Comparison of ENCODE assay signal across 15 cellular contexts in the genomic region with DNA sequence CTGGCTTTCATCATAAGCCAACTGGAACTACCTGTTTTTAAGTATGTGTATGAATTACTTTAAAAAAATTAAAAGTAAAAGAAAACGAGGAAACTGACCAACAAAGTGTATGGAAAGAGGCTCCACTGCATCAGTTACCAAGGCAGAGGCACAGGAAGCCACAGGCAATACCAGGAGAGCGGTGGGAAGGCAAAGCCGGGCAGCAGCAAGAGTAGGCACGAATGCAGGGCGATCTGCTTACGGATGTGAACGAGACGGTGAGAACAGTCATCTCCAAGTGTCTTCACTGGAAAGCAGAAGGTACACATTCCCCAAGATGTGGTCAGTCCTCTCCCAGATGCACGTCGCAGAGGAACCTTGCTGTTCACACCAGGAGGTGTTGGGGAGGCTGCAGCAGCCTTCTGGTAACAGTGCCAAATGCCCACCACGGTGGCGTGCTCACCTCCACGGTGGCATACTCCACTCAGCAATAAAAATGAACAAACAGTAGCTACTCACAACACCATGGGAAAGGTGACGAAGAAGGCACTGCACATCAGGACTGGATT.
"Had no signal": no experiment of that assay in that cellular context is flagged by ENCODE, and none has a peak within 500 bp of the region (broad histone marks: within the 10 kb centered on the region; RNA-seq: fewer than 3 reads in every experiment).

No MANE protein-coding gene starts in this region.

- H3K27ac ChIP-seq: body of pancreas, left lung, ovary, tibial nerve had no signal

- H3K4me1 Mint-ChIP-seq: memory B cell had no signal

- H3K36me3 ChIP-seq: ovary had no signal

- ATAC-seq: body of pancreas; left lung; stimulated activated effector memory CD8-positive, alpha-beta T cell treated with anti-CD3 and anti-CD28 coated beads, Interleukin-12 subunit alpha, Interleukin-12 subunit beta, amount 100 ng/mL, for 72 hours had no signal

- H3K27ac Mint-ChIP-seq: dendritic cell treated with granulocyte-macrophage colony-stimulating factor and Interleukin-4, amounts not matched to agents 40 ng/mL and 50 ng/mL, for 4 days; memory B cell; stimulated activated effector memory CD8-positive, alpha-beta T cell treated with anti-CD3 and anti-CD28 coated beads, Interleukin-12 subunit alpha, Interleukin-12 subunit beta, amount 100 ng/mL, for 72 hours had no signal

- FAIRE-seq: small intestine, TTC549 had no signal

- H3K4me3 Mint-ChIP-seq: dendritic cell treated with granulocyte-macrophage colony-stimulating factor and Interleukin-4, amounts not matched to agents 40 ng/mL and 50 ng/mL, for 4 days; memory B cell; stimulated activated effector memory CD8-positive, alpha-beta T cell treated with anti-CD3 and anti-CD28 coated beads, Interleukin-12 subunit alpha, Interleukin-12 subunit beta, amount 100 ng/mL, for 72 hours had no signal

- H3K27me3 ChIP-seq: body of pancreas, left lung, ovary, tibial nerve had no signal

- H3K27me3 Mint-ChIP-seq: dendritic cell treated with granulocyte-macrophage colony-stimulating factor and Interleukin-4, amounts not matched to agents 40 ng/mL and 50 ng/mL, for 4 days; memory B cell had no signal

- H3K4me3 ChIP-seq: body of pancreas, left lung, ovary, tibial nerve had no signal

- DNase-seq: activated CD4-positive, CD25-positive, alpha-beta regulatory T cell; activated T-cell treated with anti-CD3 and anti-CD28 coated beads, Interleukin-2, amount 50 U/mL, for 1 hour; amniotic stem cell; central memory CD4-positive, alpha-beta T cell; islet precursor cell; SHP77 treated with DMSO at 0.1 percent for 48 hours; small intestine had no signal

- H3K9me3 ChIP-seq: body of pancreas, ovary had no signal

- H3K36me3 Mint-ChIP-seq: stimulated activated effector memory CD8-positive, alpha-beta T cell treated with anti-CD3 and anti-CD28 coated beads, Interleukin-12 subunit alpha, Interleukin-12 subunit beta, amount 100 ng/mL, for 72 hours had no signal
